13 cellular contexts compared by ENCODE assay signal in the genomic region with DNA sequence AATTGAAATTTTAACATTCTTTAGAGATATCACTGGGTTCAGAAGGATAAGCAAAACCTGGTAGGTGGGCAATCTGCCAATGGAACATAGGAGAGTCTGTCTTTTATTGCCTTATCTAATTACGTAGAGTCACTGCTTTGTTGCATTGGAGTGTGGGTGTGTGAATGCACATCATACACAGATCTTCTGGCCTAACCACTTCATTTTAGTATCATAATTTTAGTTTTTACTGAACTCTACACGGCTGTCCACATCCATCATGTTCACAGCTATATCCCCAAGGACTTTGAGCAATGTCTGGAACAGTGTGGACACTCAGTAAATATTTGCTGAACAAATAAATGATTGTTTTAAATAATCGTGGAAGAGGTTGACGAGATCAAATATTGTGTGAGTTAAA.
DNase-seq lines count a peak whose midpoint lies in the region; ATAC-seq, FAIRE-seq and TF ChIP-seq lines count a peak whose summit lies in the region.
"Had no signal": no experiment of that assay in that cellular context is flagged by ENCODE, and none has a peak within 500 bp of the region (broad histone marks: within the 10 kb centered on the region; RNA-seq: fewer than 3 reads in every experiment).

No MANE protein-coding gene starts in this region.

- TF ChIP-seq CTCF in nephron (IDR thresholded peaks at IDR 0.05; ENCODE audit: unreplicated experiment in 3 of 3) (no peak), D721Med (IDR thresholded peaks at IDR 0.05; ENCODE audit: insufficient read depth, missing control alignments) (no peak), progenitor cell of endocrine pancreas (IDR thresholded peaks at IDR 0.05; ENCODE audit: unreplicated experiment) (no peak)

- H3K36me3 Mint-ChIP-seq in nephron (ENCODE audit: low read depth) = no peaks in the 10 kb centered on the region
- H3K36me3 Mint-ChIP-seq in progenitor cell of endocrine pancreas (ENCODE audit: insufficient read depth) = no peaks in the 10 kb centered on the region
- H3K36me3 Mint-ChIP-seq: activated naive CD8-positive, alpha-beta T cell treated with anti-CD3 and anti-CD28 coated beads for 36 hours; WTC11 had no signal

- DNase-seq in NCI-H187 treated with DMSO at 0.1 percent for 48 hours (lab: John Stamatoyannopoulos, UW) (peak; percentile 55), NCI-H187 (lab: John Stamatoyannopoulos, UW) (no peak), NCI-H2029 (lab: John Stamatoyannopoulos, UW) (peak; percentile 54), RPMI7951 (ENCODE audit: low read depth) (peak; percentile 3), D721Med (ENCODE audit: insufficient read length, low spot score) (no peak), progenitor cell of endocrine pancreas (ENCODE audit: low spot score, unreplicated experiment) (no peak)
- DNase-seq: activated naive CD8-positive, alpha-beta T cell treated with anti-CD3 and anti-CD28 coated beads for 36 hours; Calu3 had no signal

- peak overlapping the region in 2 of 3 experiments; percentile 47 to 54 for H3K27ac Mint-ChIP-seq in nephron
- H3K27ac Mint-ChIP-seq in progenitor cell of endocrine pancreas = no peak overlapping the region
- H3K27ac Mint-ChIP-seq: activated naive CD8-positive, alpha-beta T cell treated with anti-CD3 and anti-CD28 coated beads for 36 hours; WTC11 had no signal

- no peaks in the 10 kb centered on the region for H3K9me3 Mint-ChIP-seq in nephron
- no peaks in the 10 kb centered on the region for H3K9me3 Mint-ChIP-seq in progenitor cell of endocrine pancreas (ENCODE audit: low read depth)
- H3K9me3 Mint-ChIP-seq: activated naive CD8-positive, alpha-beta T cell treated with anti-CD3 and anti-CD28 coated beads for 36 hours; WTC11 had no signal

- H3K4me3 Mint-ChIP-seq in nephron (no peak overlapping the region), progenitor cell of endocrine pancreas (ENCODE audit: low read depth) (no peak overlapping the region)
- H3K4me3 Mint-ChIP-seq: activated naive CD8-positive, alpha-beta T cell treated with anti-CD3 and anti-CD28 coated beads for 36 hours; WTC11 had no signal

- no peak for ATAC-seq in HG02840 (IDR thresholded peaks at IDR 0.05; ENCODE audit: low FRiP score, unreplicated experiment)
- ATAC-seq: K562, WTC11 had no signal

- H3K4me1 Mint-ChIP-seq in nephron (peaks cover 24% of the 10 kb centered on the region), progenitor cell of endocrine pancreas (ENCODE audit: low read depth) (peaks cover 1% of the 10 kb centered on the region)
- H3K4me1 Mint-ChIP-seq: activated naive CD8-positive, alpha-beta T cell treated with anti-CD3 and anti-CD28 coated beads for 36 hours; WTC11 had no signal

- peaks cover 6% of the 10 kb centered on the region for H3K27me3 Mint-ChIP-seq in nephron (ENCODE audit: low read depth)
- no peaks in the 10 kb centered on the region for H3K27me3 Mint-ChIP-seq in progenitor cell of endocrine pancreas

- no peak for FAIRE-seq in D721Med (lab: Jason Lieb, UNC)
- FAIRE-seq: A204.1, K562 had no signal

Comparison
In these comparisons a context has a peak if more than half of its experiments do, and no peak if none do; other contexts are left out.
1. DNase-seq: peak in NCI-H187 treated with DMSO at 0.1 percent for 48 hours (single experiment), NCI-H2029 (single experiment) and RPMI7951 (single experiment); none in NCI-H187 (0 of 2), D721Med (single experiment) and progenitor cell of endocrine pancreas (single experiment).